ENCODE assay signal across 1 cellular context in the genomic region with DNA sequence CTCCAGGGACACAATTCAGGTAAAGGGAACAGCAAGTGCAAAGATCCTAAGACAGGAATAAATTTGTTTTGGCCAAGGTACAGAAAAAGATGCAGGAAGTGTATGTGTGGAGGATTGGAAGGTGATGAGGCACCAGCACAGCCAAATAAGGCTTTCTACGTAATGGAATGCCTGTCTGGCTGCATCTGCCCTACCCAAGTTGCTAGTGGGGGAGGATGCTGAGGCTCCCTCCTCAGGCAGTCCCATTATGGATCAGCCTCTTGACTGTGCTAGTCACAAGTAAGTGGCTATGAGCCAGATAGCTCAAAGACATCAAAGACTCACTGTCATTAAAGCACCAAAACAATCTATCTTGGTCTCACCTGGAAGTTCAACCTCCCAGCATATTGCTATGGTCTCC.
TF ChIP-seq lines count a peak whose summit lies in the region.

No MANE protein-coding gene starts in this region.

TF ChIP-seq in WTC11, 78 proteins besides CTCF, POLR2A, EP300 and RAD21 (continued from another document):
- TF ChIP-seq KAT7 (CRISPR knock-in tag; IDR thresholded peaks at IDR 0.05; ENCODE audit: borderline replicate concordance) (no peak), IRF2 (CRISPR knock-in tag; IDR thresholded peaks at IDR 0.05; ENCODE audit: borderline replicate concordance, low read depth) (no peak)
TF ChIP-seq in WTC11: peak in this region for 0.
